ENCODE assay signal across 8 cellular contexts in genomic region chr2:68466778-68467076, GRCh38. TPM values are rescaled to one million over a fixed set of nuclear protein-coding genes. Genes with fewer than 3 reads are reported as not detected.
DNase-seq lines count a peak whose midpoint lies in the region; ATAC-seq and TF ChIP-seq lines count a peak whose summit lies in the region.

No MANE protein-coding gene starts in this region.

- peak; percentile 43 for ATAC-seq in GM19395 (IDR thresholded peaks at IDR 0.05; ENCODE audit: unreplicated experiment)
- peak; percentile 16 for ATAC-seq in HG03565 (IDR thresholded peaks at IDR 0.05; ENCODE audit: unreplicated experiment)
- ATAC-seq in HG03571 (IDR thresholded peaks at IDR 0.05; ENCODE audit: unreplicated experiment) = no peak

- no peaks in the 10 kb centered on the region for H3K9me3 ChIP-seq in vagina

- TF ChIP-seq POLR2A in vagina (IDR thresholded peaks at IDR 0.05) = no peak

- no peaks in the 10 kb centered on the region for H3K27me3 ChIP-seq in vagina

- no peaks in the 10 kb centered on the region for H3K36me3 ChIP-seq in vagina

- no peak for TF ChIP-seq CTCF in cardiac fibroblast (IDR thresholded peaks at IDR 0.05; ENCODE audit: low read depth, low read length)
- no peak for TF ChIP-seq CTCF in vagina (IDR thresholded peaks at IDR 0.05)

- intact Hi-C loops in vagina (cut with DNase I) = no loop called here

- H3K4me3 ChIP-seq in cardiac fibroblast (replicated peaks in 1 of 2; ENCODE audit: low read depth in 2 of 2, low read length in 2 of 2) (peak overlapping the region; percentile 95 to 96), vagina (peak overlapping the region; percentile 76 to 79)

- peak overlapping the region; percentile 93 for H3K27ac ChIP-seq in vagina

- H3K4me1 ChIP-seq in vagina = peaks cover 31% of the 10 kb centered on the region

- DNase-seq in cardiac fibroblast (ENCODE audit: low read depth in 2 of 2) = no peak
- peak; percentile 90 for DNase-seq in mesenteric fat pad (ENCODE audit: low spot score)
- DNase-seq in vagina (ENCODE audit: extremely low spot score in 2 of 2) = no peak
- DNase-seq in hepatic stellate cell (ENCODE audit: low spot score) = no peak
- DNase-seq in NCI-H187 (lab: John Stamatoyannopoulos, UW) = no peak

RNA-seq across cellular contexts. Expression of gene FBXO48, which starts 0.4 kb away (rescaled TPM):
- total RNA-seq in mesenteric fat pad (1.5 TPM), vagina (1.2 TPM)

RNA-seq across cellular contexts. Expression of gene APLF, which starts 0.7 kb away (rescaled TPM):
- total RNA-seq in mesenteric fat pad = 6.4 TPM
- total RNA-seq in vagina = 18.7 TPM
